In genomic region chr16:2072926-2073325, GRCh38 we compare ENCODE assay signal across 1 cellular context.
TF ChIP-seq lines count a peak whose summit lies in the region.

No MANE protein-coding gene starts in this region.

TF ChIP-seq in IMR-90, 13 proteins besides CTCF, POLR2A, EP300 and RAD21:
- TF ChIP-seq FOS (IDR thresholded peaks at IDR 0.05; ENCODE audit: low read depth, low read length) (no peak), BHLHE40 (IDR thresholded peaks at IDR 0.05; ENCODE audit: low read depth, low read length) (no peak), USF2 (IDR thresholded peaks at IDR 0.05; ENCODE audit: low read depth, low read length) (no peak), CHD1 (IDR thresholded peaks at IDR 0.05; ENCODE audit: low read depth, low read length) (no peak), SMC3 (IDR thresholded peaks at IDR 0.05; ENCODE audit: low read depth, low read length) (no peak), NFE2L2 (IDR thresholded peaks at IDR 0.05; ENCODE audit: low read depth, low read length) (no peak), MAFK (IDR thresholded peaks at IDR 0.05; ENCODE audit: low read depth, low read length) (no peak), RFX5 (IDR thresholded peaks at IDR 0.05; ENCODE audit: low read depth, low read length) (no peak), MXI1 (IDR thresholded peaks at IDR 0.05; ENCODE audit: borderline replicate concordance, low read depth, low read length) (no peak), RCOR1 (IDR thresholded peaks at IDR 0.05; ENCODE audit: insufficient replicate concordance, low read length) (no peak), CEBPB (IDR thresholded peaks at IDR 0.05; ENCODE audit: low read depth, low read length) (no peak), MAZ (IDR thresholded peaks at IDR 0.05; ENCODE audit: borderline replicate concordance, low read depth, low read length) (no peak), ELK1 (IDR thresholded peaks at IDR 0.05; ENCODE audit: borderline replicate concordance, low read depth, low read length) (no peak)
